ENCODE assay signal across 1 cellular context in genomic region chr10:75755528-75755927, GRCh38.
TF ChIP-seq lines count a peak whose summit lies in the region.

No MANE protein-coding gene starts in this region.

TF ChIP-seq in HepG2, 621 proteins besides CTCF, POLR2A, EP300 and RAD21 (continued from another document and continues in another):
- TF ChIP-seq HOMEZ (CRISPR knock-in tag; IDR thresholded peaks at IDR 0.05; ENCODE audit: low read depth) (peak; percentile 72; the same call in 1 of the 2 replicates), HMG20B (CRISPR knock-in tag; conservative IDR thresholded peaks at IDR 0.05) (peak; percentile 35; the same call in 1 of the 2 replicates), ZNF501 (CRISPR knock-in tag; IDR thresholded peaks at IDR 0.05) (no peak), CCDC6 (CRISPR knock-in tag; IDR thresholded peaks at IDR 0.05) (0 out of 2 replicates have a peak, but pooled peaks have one; percentile 16), FOXO4 (CRISPR knock-in tag; conservative IDR thresholded peaks at IDR 0.05) (no peak), MXD1 (CRISPR knock-in tag; IDR thresholded peaks at IDR 0.05) (no peak), ATF4 (CRISPR knock-in tag; IDR thresholded peaks at IDR 0.05) (peak in 1 of 2 experiments; percentile 99; a peak in 3 of 4 replicates), GABPB1 (CRISPR knock-in tag; IDR thresholded peaks at IDR 0.05) (peak; percentile 57), ISL2 (CRISPR knock-in tag; IDR thresholded peaks at IDR 0.05) (peak; percentile 93), DNMT1 (CRISPR knock-in tag; IDR thresholded peaks at IDR 0.05) (0 out of 2 replicates have a peak, but pooled peaks have one; percentile 65), ZBTB34 (CRISPR knock-in tag; IDR thresholded peaks at IDR 0.05) (peak; percentile 70; the same call in 1 of the 2 replicates), KDM6A (CRISPR knock-in tag; IDR thresholded peaks at IDR 0.05; ENCODE audit: low read depth) (peak; percentile 54; the same call in 1 of the 2 replicates), ZNF720 (CRISPR knock-in tag; IDR thresholded peaks at IDR 0.05) (no peak), ZNF121 (CRISPR knock-in tag; IDR thresholded peaks at IDR 0.05) (0 out of 2 replicates have a peak, but pooled peaks have one; percentile 24), TCF7 (IDR thresholded peaks at IDR 0.05; ENCODE audit: low read depth) (peak; percentile 95), ZFP62 (CRISPR knock-in tag; IDR thresholded peaks at IDR 0.05) (no peak), POLR2G (IDR thresholded peaks at IDR 0.05; ENCODE audit: low read depth, low read length) (peak; percentile 52), ZMYM2 (CRISPR knock-in tag; IDR thresholded peaks at IDR 0.05) (peak; percentile 65; the same call in 1 of the 2 replicates), SIX4 (CRISPR knock-in tag; IDR thresholded peaks at IDR 0.05) (0 out of 2 replicates have a peak, but pooled peaks have one; percentile 27), ZNF781 (CRISPR knock-in tag; IDR thresholded peaks at IDR 0.05; ENCODE audit: borderline replicate concordance, not compliant biosample characterization) (no peak), ZNF432 (CRISPR knock-in tag; IDR thresholded peaks at IDR 0.05; ENCODE audit: borderline replicate concordance) (no peak), HOXA5 (CRISPR knock-in tag; IDR thresholded peaks at IDR 0.05) (peak; percentile 37; the same call in 1 of the 2 replicates), ZNF577 (CRISPR knock-in tag; IDR thresholded peaks at IDR 0.05; ENCODE audit: borderline replicate concordance, low read depth) (no peak), FOXP4 (CRISPR knock-in tag; IDR thresholded peaks at IDR 0.05) (peak; percentile 89), ZBTB33 (CRISPR knock-in tag; IDR thresholded peaks at IDR 0.05) (peak; percentile 87), ZNF12 (CRISPR knock-in tag; IDR thresholded peaks at IDR 0.05) (peak; percentile 84), ZNF772 (CRISPR knock-in tag; IDR thresholded peaks at IDR 0.05) (no peak), MED8 (CRISPR knock-in tag; IDR thresholded peaks at IDR 0.05; ENCODE audit: insufficient replicate concordance) (peak; percentile 64), ZNF567 (CRISPR knock-in tag; IDR thresholded peaks at IDR 0.05; ENCODE audit: borderline replicate concordance) (no peak), ZNF672 (CRISPR knock-in tag; IDR thresholded peaks at IDR 0.05) (no peak), HNF4G (IDR thresholded peaks at IDR 0.05; ENCODE audit: borderline replicate concordance, low read depth, low read length) (peak; percentile 92), HNF4G (CRISPR knock-in tag; IDR thresholded peaks at IDR 0.05; ENCODE audit: borderline replicate concordance, low read depth) (0 out of 2 replicates have a peak, but pooled peaks have one; percentile 62), JUND (CRISPR knock-in tag; IDR thresholded peaks at IDR 0.05) (peak; percentile 75), IKZF5 (CRISPR knock-in tag; IDR thresholded peaks at IDR 0.05) (peak; percentile 69; the same call in 1 of the 2 replicates), SALL2 (CRISPR knock-in tag; IDR thresholded peaks at IDR 0.05) (peak; percentile 65; the same call in 1 of the 2 replicates), ZBTB7B (CRISPR knock-in tag; IDR thresholded peaks at IDR 0.05) (peak; percentile 73; the same call in 1 of the 2 replicates), TRIM22 (IDR thresholded peaks at IDR 0.05) (no peak), ZNF737 (CRISPR knock-in tag; IDR thresholded peaks at IDR 0.05; ENCODE audit: borderline replicate concordance) (no peak), WIZ (CRISPR knock-in tag; IDR thresholded peaks at IDR 0.05) (peak; percentile 86; the same call in 1 of the 2 replicates), FOXA3 (CRISPR knock-in tag; IDR thresholded peaks at IDR 0.05) (peak; percentile 93), CREM (IDR thresholded peaks at IDR 0.05) (peak; percentile 83), CREM (CRISPR knock-in tag; IDR thresholded peaks at IDR 0.05) (no peak), ZNF768 (CRISPR knock-in tag; IDR thresholded peaks at IDR 0.05) (peak; percentile 85), ZNF792 (CRISPR knock-in tag; IDR thresholded peaks at IDR 0.05) (0 out of 2 replicates have a peak, but pooled peaks have one; percentile 55), RNF219 (CRISPR knock-in tag; IDR thresholded peaks at IDR 0.05) (0 out of 2 replicates have a peak, but pooled peaks have one; percentile 46), MTA3 (CRISPR knock-in tag; IDR thresholded peaks at IDR 0.05) (no peak), RFX3 (CRISPR knock-in tag; IDR thresholded peaks at IDR 0.05) (no peak), CEBPB (IDR thresholded peaks at IDR 0.05; ENCODE audit: borderline replicate concordance, low read depth, low read length) (peak; percentile 97), ZFX (CRISPR knock-in tag; IDR thresholded peaks at IDR 0.05; ENCODE audit: low read depth) (no peak), ZSCAN21 (CRISPR knock-in tag; IDR thresholded peaks at IDR 0.05; ENCODE audit: borderline replicate concordance) (0 out of 2 replicates have a peak, but pooled peaks have one; percentile 55), KDM4B (CRISPR knock-in tag; IDR thresholded peaks at IDR 0.05) (peak; percentile 63; the same call in 1 of the 2 replicates), ASH2L (IDR thresholded peaks at IDR 0.05; ENCODE audit: insufficient read length, low read depth, low read length) (peak; percentile 40), TMF1 (CRISPR knock-in tag; IDR thresholded peaks at IDR 0.05; ENCODE audit: low read depth) (no peak), MIER2 (CRISPR knock-in tag; IDR thresholded peaks at IDR 0.05) (0 out of 2 replicates have a peak, but pooled peaks have one; percentile 18), DMAP1 (CRISPR knock-in tag; IDR thresholded peaks at IDR 0.05) (peak; percentile 36; the same call in 1 of the 2 replicates), TGIF2 (CRISPR knock-in tag; IDR thresholded peaks at IDR 0.05) (peak; percentile 63; the same call in 1 of the 2 replicates), ZNF441 (CRISPR knock-in tag; IDR thresholded peaks at IDR 0.05; ENCODE audit: borderline replicate concordance) (no peak), TEAD3 (CRISPR knock-in tag; optimal IDR thresholded peaks at IDR 0.05; ENCODE audit: borderline replicate concordance) (peak; percentile 73)
